22 cellular contexts compared by ENCODE assay signal in genomic region chr4:153079824-153080486, GRCh38.
DNase-seq lines count a peak whose midpoint lies in the region; ATAC-seq and TF ChIP-seq lines count a peak whose summit lies in the region.
"Had no signal": no experiment of that assay in that cellular context is flagged by ENCODE, and none has a peak within 500 bp of the region (broad histone marks: within the 10 kb centered on the region; RNA-seq: fewer than 3 reads in every experiment).

No MANE protein-coding gene starts in this region.

- H3K4me3 ChIP-seq in retinal pigment epithelial cell (ENCODE audit: low read length) (no peak overlapping the region), mucosa of descending colon (no peak overlapping the region)
- H3K4me3 ChIP-seq: A549, colonic mucosa, gastrocnemius medialis, transverse colon had no signal

- no peak overlapping the region for H3K27ac Mint-ChIP-seq in CD14-positive monocyte
- H3K27ac Mint-ChIP-seq: T-helper 2 cell treated with Interferon-gamma antibody and Interleukin-4, amounts not matched to agents 5 μg/mL and 100 μg/mL, for 36 hours had no signal

- H3K9me3 Mint-ChIP-seq in CD14-positive monocyte, result no peaks in the 10 kb centered on the region
- H3K9me3 Mint-ChIP-seq: CD4-positive, CD25-positive, alpha-beta regulatory T cell; T-helper 2 cell treated with Interferon-gamma antibody and Interleukin-4, amounts not matched to agents 5 μg/mL and 100 μg/mL, for 36 hours had no signal

- no peaks in the 10 kb centered on the region for H3K9me3 ChIP-seq in mucosa of descending colon
- H3K9me3 ChIP-seq: A549, colonic mucosa, gastrocnemius medialis, transverse colon had no signal

- H3K4me1 ChIP-seq in mucosa of descending colon (ENCODE audit: low read depth), result peaks cover under 1% of the 10 kb centered on the region
- H3K4me1 ChIP-seq: colonic mucosa had no signal

- intact Hi-C loops in left colon (cut with DNase I, micrococcal nuclease) (loop anchor here in 1 of 2 donors (5.0 kb wide), 1 partner anchor 233 kb away; no protein-coding TSS in a partner anchor), mucosa of descending colon (cut with DNase I, micrococcal nuclease) (loop anchor here (5.0 to 10.0 kb wide), 2 partner anchors 47 to 235 kb away; no protein-coding TSS in a partner anchor), CD14-positive monocyte (cut with micrococcal nuclease) (loop anchor here (5.0 kb wide), 2 partner anchors 47 to 233 kb away; no protein-coding TSS in a partner anchor)

- no peak overlapping the region for H3K4me3 Mint-ChIP-seq in CD14-positive monocyte
- H3K4me3 Mint-ChIP-seq: CD4-positive, CD25-positive, alpha-beta regulatory T cell; T-helper 2 cell treated with Interferon-gamma antibody and Interleukin-4, amounts not matched to agents 5 μg/mL and 100 μg/mL, for 36 hours had no signal

- no peak for TF ChIP-seq CTCF in retinal pigment epithelial cell (conservative IDR thresholded peaks at IDR 0.05; ENCODE audit: low read depth, low read length)
- no peak for TF ChIP-seq CTCF in mucosa of descending colon (IDR thresholded peaks at IDR 0.05)
- no peak for TF ChIP-seq CTCF in CD14-positive monocyte (IDR thresholded peaks at IDR 0.05)

- peaks cover 2 to 18% (median 6%) of the 10 kb centered on the region in 3 donors for H3K27me3 Mint-ChIP-seq in CD14-positive monocyte (ENCODE audit: low read depth in 3 of 3)

- DNase-seq in activated CD8-positive, alpha-beta memory T cell treated with anti-CD3 and anti-CD28 coated beads for 24 hours, result peak; percentile 53
- DNase-seq in activated CD8-positive, alpha-beta memory T cell treated with anti-CD3 and anti-CD28 coated beads, Interleukin-2, amount 50 U/mL, for 48 hours, result no peak
- DNase-seq in SW480 (ENCODE audit: low spot score) (peak; percentile 80), dermis blood vessel endothelial cell (peak; percentile 8), retinal pigment epithelial cell (ENCODE audit: low read depth) (peak; percentile 78), left colon (no peak), mucosa of descending colon (no peak), CD14-positive monocyte (ENCODE audit: low spot score) (no peak)
- DNase-seq: activated CD4-positive, alpha-beta T cell treated with anti-CD3 and anti-CD28 coated beads for 48 hours; activated naive CD4-positive, alpha-beta T cell; CD4-positive, CD25-positive, alpha-beta regulatory T cell; colonic mucosa; EL; gastrocnemius medialis; NCI-H2081 treated with DMSO at 0.1 percent for 48 hours; NCI-H748 treated with DMSO at 0.1 percent for 48 hours; PC-3; stimulated activated naive CD8-positive, alpha-beta T cell treated with anti-CD3 and anti-CD28 coated beads, Interleukin-15, Interleukin-2, amounts not matched to agents 100 U/mL and 50 U/mL, for 24 hours; transverse colon had no signal

- H3K36me3 Mint-ChIP-seq in CD14-positive monocyte, result no peaks in the 10 kb centered on the region
- H3K36me3 Mint-ChIP-seq: CD4-positive, CD25-positive, alpha-beta regulatory T cell had no signal

- no peaks in the 10 kb centered on the region for H3K36me3 ChIP-seq in mucosa of descending colon (ENCODE audit: low read depth)
- H3K36me3 ChIP-seq: colonic mucosa, gastrocnemius medialis, transverse colon had no signal

- H3K4me1 Mint-ChIP-seq in CD14-positive monocyte, result peaks cover 16% of the 10 kb centered on the region

- ATAC-seq in left colon, result no peak
- no peak for ATAC-seq in mucosa of descending colon
- ATAC-seq: A549; gastrocnemius medialis; PC-3; sciatic nerve; stimulated activated naive CD8-positive, alpha-beta T cell treated with anti-CD3 and anti-CD28 coated beads, Interleukin-15, Interleukin-2, amounts not matched to agents 100 U/mL and 50 U/mL, for 24 hours had no signal

Comparison
In these comparisons a context has a peak if more than half of its experiments do, and no peak if none do; other contexts are left out.
1. DNase-seq: peak in activated CD8-positive, alpha-beta memory T cell treated with anti-CD3 and anti-CD28 coated beads for 24 hours (single experiment), SW480 (single experiment), dermis blood vessel endothelial cell (single experiment) and retinal pigment epithelial cell (single experiment); none in activated CD8-positive, alpha-beta memory T cell treated with anti-CD3 and anti-CD28 coated beads, Interleukin-2, amount 50 U/mL, for 48 hours (single experiment), left colon (0 of 2), mucosa of descending colon (0 of 3) and CD14-positive monocyte (single experiment).